Comparison of ENCODE assay signal across 23 cellular contexts in genomic region chr15:29420188-29420587, GRCh38.
DNase-seq lines count a peak whose midpoint lies in the region; ATAC-seq and TF ChIP-seq lines count a peak whose summit lies in the region.
"Had no signal": no experiment of that assay in that cellular context is flagged by ENCODE, and none has a peak within 500 bp of the region (broad histone marks: within the 10 kb centered on the region; RNA-seq: fewer than 3 reads in every experiment).

No MANE protein-coding gene starts in this region.

- no peak overlapping the region for H2AK5ac ChIP-seq in neuronal stem cell (ENCODE audit: low read depth, low read length)

- peaks cover 27% of the 10 kb centered on the region for H3K4me1 Mint-ChIP-seq in endodermal cell

- H2BK15ac ChIP-seq in neuronal stem cell (ENCODE audit: low read length): no peak overlapping the region

- no peak overlapping the region for H3K4ac ChIP-seq in neuronal stem cell (ENCODE audit: low read length)

- no peak overlapping the region for H3K14ac ChIP-seq in neuronal stem cell (ENCODE audit: low read length)

- no peak overlapping the region for H2BK120ac ChIP-seq in neuronal stem cell (ENCODE audit: low read depth, low read length)

- H3K27ac ChIP-seq in endodermal cell (ENCODE audit: low read depth, low read length) (no peak overlapping the region), neuronal stem cell (replicated peaks; ENCODE audit: low read length) (peak overlapping the region; percentile 9)

- no peak overlapping the region for H3K27ac Mint-ChIP-seq in endodermal cell

- H3K27me3 ChIP-seq in endodermal cell (ENCODE audit: control insufficient read depth, insufficient read depth, low read length, poor library complexity, severe bottlenecking): no peaks in the 10 kb centered on the region
- no peaks in the 10 kb centered on the region for H3K27me3 ChIP-seq in neuronal stem cell (ENCODE audit: control insufficient read depth in 3 of 3, insufficient read depth in 3 of 3, low read depth in 1 of 3, low read length in 3 of 3)

- H3K9me3 ChIP-seq in endodermal cell (ENCODE audit: control insufficient read depth, low read length) (no peaks in the 10 kb centered on the region), neuronal stem cell (replicated peaks in 1 of 2; ENCODE audit: control insufficient read depth in 2 of 2, insufficient read depth in 1 of 2, low read depth in 1 of 2, low read length in 2 of 2) (no peaks in the 10 kb centered on the region)
- H3K9me3 ChIP-seq: SK-N-SH had no signal

- H3K9ac ChIP-seq in endodermal cell (ENCODE audit: extremely low read depth, low read length, poor library complexity, severe bottlenecking): no peak overlapping the region
- no peak overlapping the region for H3K9ac ChIP-seq in neuronal stem cell (ENCODE audit: low read depth, low read length, poor library complexity)
- H3K9ac ChIP-seq: SK-N-SH had no signal

- no peaks in the 10 kb centered on the region for H3K4me1 ChIP-seq in endodermal cell (ENCODE audit: control insufficient read depth, insufficient read depth, low read length)
- peaks cover 0 to 6% of the 10 kb centered on the region in 2 donors for H3K4me1 ChIP-seq in neuronal stem cell (ENCODE audit: control insufficient read depth in 2 of 2, insufficient read depth in 1 of 2, low read depth in 1 of 2, low read length in 2 of 2)

- H3K4me3 Mint-ChIP-seq in endodermal cell: no peak overlapping the region

- H3K4me3 ChIP-seq in endodermal cell (ENCODE audit: low read length) (no peak overlapping the region), neuronal stem cell (ENCODE audit: low read length in 2 of 2) (no peak overlapping the region)

- DNase-seq in ELF-1 (ENCODE audit: low read depth, low spot score) (peak; percentile 17), Kasumi-1 (lab: John Stamatoyannopoulos, UW) (peak; percentile 17 to 32), endodermal cell (peak; percentile 76), neuronal stem cell (ENCODE audit: low spot score) (no peak), GM20000 (ENCODE audit: low spot score) (no peak), left cardiac atrium (no peak)
- no peak for DNase-seq in activated CD4-positive, alpha-beta T cell treated with anti-CD3 and anti-CD28 coated beads, Interleukin-2, amount 50 U/mL, for 4 hours
- DNase-seq: 8988T, ACHN, Calu3, DMS79 treated with DMSO at 0.1 percent for 48 hours, GOT3, IMR-90, KG1, NCI-H1092 treated with DMSO at 0.1 percent for 48 hours, NCI-H1436, NCI-H187, NCI-H2171 treated with DMSO at 0.1 percent for 48 hours, NCI-H345, NCI-H510A treated with DMSO at 0.1 percent for 48 hours, PC-3, SK-N-SH had no signal

- H3K9me3 Mint-ChIP-seq in endodermal cell: peaks cover 14% of the 10 kb centered on the region

- H3K18ac ChIP-seq in neuronal stem cell (ENCODE audit: low read length): no peak overlapping the region

- H2BK12ac ChIP-seq in neuronal stem cell (ENCODE audit: low read length): no peak overlapping the region

- H3K4me2 ChIP-seq in neuronal stem cell (ENCODE audit: insufficient read depth, low read length, poor library complexity, severe bottlenecking): no peak overlapping the region
- H3K4me2 ChIP-seq: SK-N-SH had no signal

- intact Hi-C loops in left cardiac atrium (cut with DNase I): no loop called here

- WGBS in endodermal cell (ENCODE audit: insufficient coverage in 1 of 2, insufficient read length in 1 of 2), 2 experiments: 43 to 58% methylated on average over 1 to 2 of the region's 2 CpGs
- WGBS in neuronal stem cell (ENCODE audit: extremely low coverage in 2 of 2, insufficient read length in 2 of 2, insufficient replicate concordance in 1 of 2), 2 donors: no CpG with 5 or more reads among the region's 2 CpGs

- no peak for ATAC-seq in left cardiac atrium
- ATAC-seq: HCT116, PC-3 had no signal

- no peak overlapping the region for H4K91ac ChIP-seq in neuronal stem cell (ENCODE audit: low read depth, low read length, poor library complexity)

- no peak overlapping the region for H4K8ac ChIP-seq in neuronal stem cell (ENCODE audit: low read depth, low read length)

- no peaks in the 10 kb centered on the region for H3K27me3 Mint-ChIP-seq in endodermal cell (ENCODE audit: insufficient read depth)

- no peaks in the 10 kb centered on the region for H3K79me1 ChIP-seq in neuronal stem cell (ENCODE audit: low read depth, low read length)

- no peak overlapping the region for H2BK5ac ChIP-seq in neuronal stem cell (ENCODE audit: low read length)

- H3K36me3 ChIP-seq in endodermal cell (ENCODE audit: control insufficient read depth, insufficient read depth, low read length) (no peaks in the 10 kb centered on the region), neuronal stem cell (replicated peaks in 1 of 2; ENCODE audit: control insufficient read depth in 2 of 2, insufficient read depth in 2 of 2, low read length in 2 of 2) (no peaks in the 10 kb centered on the region)

- no peak overlapping the region for H2AFZ ChIP-seq in neuronal stem cell (ENCODE audit: low read length)

- H3K36me3 Mint-ChIP-seq in endodermal cell (ENCODE audit: low read depth): no peaks in the 10 kb centered on the region

- TF ChIP-seq CTCF in endodermal cell (conservative IDR thresholded peaks at IDR 0.05) (no peak), GM20000 (IDR thresholded peaks at IDR 0.05; ENCODE audit: extremely low read depth, missing control alignments) (no peak)

- H3K23ac ChIP-seq in neuronal stem cell (ENCODE audit: low read depth, low read length, poor library complexity): no peak overlapping the region

Comparison
In these comparisons a context has a peak if more than half of its experiments do, and no peak if none do; other contexts are left out.
1. DNase-seq: peak in ELF-1 (single experiment), Kasumi-1 (2 of 2) and endodermal cell (single experiment); none in neuronal stem cell (single experiment), GM20000 (single experiment), left cardiac atrium (single experiment) and activated CD4-positive, alpha-beta T cell treated with anti-CD3 and anti-CD28 coated beads, Interleukin-2, amount 50 U/mL, for 4 hours (0 of 2).